Comparison of ENCODE assay signal across 16 cellular contexts in genomic region chr11:12142909-12143308, GRCh38. TPM values are rescaled to one million over a fixed set of nuclear protein-coding genes. Genes with fewer than 3 reads are reported as not detected.
DNase-seq lines count a peak whose midpoint lies in the region; ATAC-seq and TF ChIP-seq lines count a peak whose summit lies in the region.
"Had no signal": no experiment of that assay in that cellular context is flagged by ENCODE, and none has a peak within 500 bp of the region (broad histone marks: within the 10 kb centered on the region; RNA-seq: fewer than 3 reads in every experiment).

No MANE protein-coding gene starts in this region.

- H3K4me3 ChIP-seq in mesenchymal stem cell (ENCODE audit: insufficient read depth in 1 of 2, low read depth in 1 of 2, low read length in 2 of 2): no peak overlapping the region
- H3K4me3 ChIP-seq: lung had no signal

- H2BK120ac ChIP-seq in mesenchymal stem cell (ENCODE audit: low read depth, low read length): peak overlapping the region; percentile 21

- H3K4me2 ChIP-seq in mesenchymal stem cell (ENCODE audit: low read length, poor library complexity, severe bottlenecking): no peak overlapping the region

- peaks cover 14 to 50% of the 10 kb centered on the region in 2 donors for H3K36me3 Mint-ChIP-seq in activated naive CD4-positive, alpha-beta T cell treated with anti-CD3 and anti-CD28 coated beads, Interleukin-2, amount 50 U/mL, for 72 hours
- H3K36me3 Mint-ChIP-seq in activated naive CD8-positive, alpha-beta T cell treated with anti-CD3 and anti-CD28 coated beads, Interleukin-2, amount 50 U/mL, for 24 hours (ENCODE audit: low read depth): peaks cover 25% of the 10 kb centered on the region
- H3K36me3 Mint-ChIP-seq in type B pancreatic cell: no peaks in the 10 kb centered on the region

- H2AK5ac ChIP-seq in mesenchymal stem cell (ENCODE audit: low read length, severe bottlenecking): peak overlapping the region; percentile 70

- H3K4ac ChIP-seq in mesenchymal stem cell (ENCODE audit: low read depth in 1 of 2, low read length in 2 of 2): peak overlapping the region; percentile 30 to 66

- no peak for DNase-seq in activated naive CD4-positive, alpha-beta T cell treated with anti-CD3 and anti-CD28 coated beads, Interleukin-2, amount 50 U/mL, for 72 hours (ENCODE audit: low spot score in 2 of 2)
- no peak for DNase-seq in activated naive CD4-positive, alpha-beta T cell treated with anti-CD3 and anti-CD28 coated beads, Interleukin-2, amount 50 U/mL, for 16 hours
- no peak for DNase-seq in activated naive CD8-positive, alpha-beta T cell treated with anti-CD3 and anti-CD28 coated beads, Interleukin-2, amount 50 U/mL, for 24 hours
- DNase-seq in mesenchymal stem cell (no peak), type B pancreatic cell (ENCODE audit: extremely low spot score, unreplicated experiment) (no peak), NCI-H2081 (lab: John Stamatoyannopoulos, UW) (no peak), hippocampal formation (lab: John Stamatoyannopoulos, UW) (no peak), 8988T (no peak)
- DNase-seq: activated CD4-positive, alpha-beta T cell treated with anti-CD3 and anti-CD28 coated beads, Interleukin-2, amount 50 U/mL, for 4 hours; activated naive CD4-positive, alpha-beta T cell treated with Interleukin-2 at 50 U/mL for 16 hours; NCI-H1694; NCI-H510A; OCI-M1 had no signal

- H3K23ac ChIP-seq in mesenchymal stem cell (ENCODE audit: low read length in 2 of 2): no peak overlapping the region

- peak overlapping the region; percentile 43 for H4K91ac ChIP-seq in mesenchymal stem cell (ENCODE audit: low read length)

- H2BK5ac ChIP-seq in mesenchymal stem cell (ENCODE audit: low read depth, low read length, poor library complexity, severe bottlenecking): no peak overlapping the region

- ATAC-seq in activated naive CD4-positive, alpha-beta T cell treated with anti-CD3 and anti-CD28 coated beads, Interleukin-2, amount 50 U/mL, for 72 hours: no peak
- ATAC-seq in activated naive CD8-positive, alpha-beta T cell treated with anti-CD3 and anti-CD28 coated beads, Interleukin-2, amount 50 U/mL, for 24 hours: no peak

- no peak overlapping the region for H3K14ac ChIP-seq in mesenchymal stem cell (ENCODE audit: low read length in 2 of 2)

- peak overlapping the region; percentile 16 to 87 for H3K18ac ChIP-seq in mesenchymal stem cell (ENCODE audit: low read depth in 1 of 2, low read length in 2 of 2)

- WGBS in mesenchymal stem cell: 80% methylated on average over 3 of the region's 3 CpGs

- H4K8ac ChIP-seq in mesenchymal stem cell (ENCODE audit: low read length): peak overlapping the region; percentile 32

- no peak for TF ChIP-seq CTCF in type B pancreatic cell (conservative IDR thresholded peaks at IDR 0.05)

- peaks cover 34% of the 10 kb centered on the region for H3K79me1 ChIP-seq in mesenchymal stem cell (replicated peaks; ENCODE audit: low read length, poor library complexity, severe bottlenecking)

- H3K27me3 ChIP-seq in mesenchymal stem cell (ENCODE audit: control insufficient read depth in 1 of 2, insufficient read depth in 1 of 2, low read length in 2 of 2): no peaks in the 10 kb centered on the region
- H3K27me3 ChIP-seq: neutrophil had no signal

- H2AFZ ChIP-seq in mesenchymal stem cell (ENCODE audit: low read depth, low read length): no peak overlapping the region

- H3K27ac ChIP-seq in mesenchymal stem cell (ENCODE audit: low read length, poor library complexity, severe bottlenecking): no peak overlapping the region
- H3K27ac ChIP-seq: HL-60, neutrophil had no signal

- peak overlapping the region; percentile 65 for H2BK15ac ChIP-seq in mesenchymal stem cell (ENCODE audit: low read depth, poor library complexity, severe bottlenecking)

- H3K4me3 Mint-ChIP-seq in activated naive CD8-positive, alpha-beta T cell treated with anti-CD3 and anti-CD28 coated beads, Interleukin-2, amount 50 U/mL, for 24 hours: no peak overlapping the region
- peak overlapping the region; percentile 1 for H3K4me3 Mint-ChIP-seq in type B pancreatic cell

- no peak overlapping the region for H3K9ac ChIP-seq in mesenchymal stem cell (ENCODE audit: low read length)

- H3K4me1 Mint-ChIP-seq in activated naive CD8-positive, alpha-beta T cell treated with anti-CD3 and anti-CD28 coated beads, Interleukin-2, amount 50 U/mL, for 24 hours: peaks cover 59% of the 10 kb centered on the region
- H3K4me1 Mint-ChIP-seq in type B pancreatic cell (ENCODE audit: unreplicated experiment): peaks cover 26% of the 10 kb centered on the region

- peak overlapping the region in 1 of 2 experiments; percentile 51 for H2BK12ac ChIP-seq in mesenchymal stem cell (ENCODE audit: low read length in 2 of 2)

- no peaks in the 10 kb centered on the region for H3K9me3 ChIP-seq in mesenchymal stem cell (ENCODE audit: control insufficient read depth, low read length)
- H3K9me3 ChIP-seq: neutrophil had no signal

- peak overlapping the region; percentile 65 to 69 for H3K27ac Mint-ChIP-seq in activated naive CD4-positive, alpha-beta T cell treated with anti-CD3 and anti-CD28 coated beads, Interleukin-2, amount 50 U/mL, for 72 hours
- peak overlapping the region; percentile 32 for H3K27ac Mint-ChIP-seq in activated naive CD8-positive, alpha-beta T cell treated with anti-CD3 and anti-CD28 coated beads, Interleukin-2, amount 50 U/mL, for 24 hours
- H3K27ac Mint-ChIP-seq in type B pancreatic cell: peak overlapping the region; percentile 75

- peaks cover 18% of the 10 kb centered on the region for H3K4me1 ChIP-seq in mesenchymal stem cell (ENCODE audit: control insufficient read depth, insufficient read depth, low read depth, low read length)

- peaks cover 5 to 14% of the 10 kb centered on the region in 2 donors for H3K9me3 Mint-ChIP-seq in activated naive CD4-positive, alpha-beta T cell treated with anti-CD3 and anti-CD28 coated beads, Interleukin-2, amount 50 U/mL, for 72 hours
- peaks cover 5% of the 10 kb centered on the region for H3K9me3 Mint-ChIP-seq in activated naive CD8-positive, alpha-beta T cell treated with anti-CD3 and anti-CD28 coated beads, Interleukin-2, amount 50 U/mL, for 24 hours
- H3K9me3 Mint-ChIP-seq in type B pancreatic cell: no peaks in the 10 kb centered on the region

- no peaks in the 10 kb centered on the region for H3K27me3 Mint-ChIP-seq in activated naive CD8-positive, alpha-beta T cell treated with anti-CD3 and anti-CD28 coated beads, Interleukin-2, amount 50 U/mL, for 24 hours
- no peaks in the 10 kb centered on the region for H3K27me3 Mint-ChIP-seq in type B pancreatic cell

- peaks cover 4 to 10% of the 10 kb centered on the region in 2 experiments for H3K36me3 ChIP-seq in mesenchymal stem cell (ENCODE audit: control insufficient read depth in 1 of 2, insufficient read depth in 2 of 2, low read depth in 1 of 2, low read length in 2 of 2)
- H3K36me3 ChIP-seq: neutrophil had no signal

RNA-seq across cellular contexts. Expression of gene MICAL2, which starts 32.5 kb away (rescaled TPM):
- total RNA-seq in activated naive CD4-positive, alpha-beta T cell treated with anti-CD3 and anti-CD28 coated beads, Interleukin-2, amount 50 U/mL, for 72 hours: 100 to 1,000 TPM in 1 of 2 donors, 10 to 100 TPM in 1; 60.8 to 124 TPM
- polyA plus RNA-seq in mesenchymal stem cell (2013, experiment 1 of 2): 96.9 TPM
- 100 TPM for polyA plus RNA-seq in mesenchymal stem cell (2013, experiment 2 of 2)
- 35.7 and 38.0 TPM in 2 replicates for total RNA-seq in type B pancreatic cell (ENCODE audit: low replicate concordance)
